9 cellular contexts compared by ENCODE assay signal in genomic region chr2:201148434-201148833, GRCh38. TPM values are rescaled to one million over a fixed set of nuclear protein-coding genes. Genes with fewer than 3 reads are reported as not detected.
DNase-seq lines count a peak whose midpoint lies in the region; ATAC-seq, FAIRE-seq and TF ChIP-seq lines count a peak whose summit lies in the region.
"Had no signal": no experiment of that assay in that cellular context is flagged by ENCODE, and none has a peak within 500 bp of the region (broad histone marks: within the 10 kb centered on the region; RNA-seq: fewer than 3 reads in every experiment).

No MANE protein-coding gene starts in this region.

- peaks cover 8% of the 10 kb centered on the region; the same call in 1 of the 2 replicates for H3K79me2 ChIP-seq in MM.1S (ENCODE audit: low read length)
- peaks cover 25% of the 10 kb centered on the region for H3K79me2 ChIP-seq in endothelial cell of umbilical vein (ENCODE audit: control insufficient read depth, insufficient read depth, low read length)

- H3K4me1 ChIP-seq in MM.1S (ENCODE audit: low read length) (peaks cover 9% of the 10 kb centered on the region; the same call in 1 of the 2 replicates), endothelial cell of umbilical vein (ENCODE audit: control insufficient read depth, extremely low read depth, insufficient read depth, low read length) (peaks cover 49% of the 10 kb centered on the region)

- H3K9me3 Mint-ChIP-seq in CD4-positive, alpha-beta T cell, result no peaks in the 10 kb centered on the region
- no peaks in the 10 kb centered on the region for H3K9me3 Mint-ChIP-seq in osteocyte (ENCODE audit: unreplicated experiment)

- dilution Hi-C loops in endothelial cell of umbilical vein (cut with MboI; ENCODE audit: extremely low pct_ligation_motif_present, low sequenced_read_pairs), result no loop called here

- no peaks in the 10 kb centered on the region for H3K27me3 ChIP-seq in CD4-positive, alpha-beta T cell (ENCODE audit: control insufficient read depth, insufficient read depth, low read length)
- H3K27me3 ChIP-seq in MM.1S (replicated peaks; ENCODE audit: insufficient read depth, low read length) (no peaks in the 10 kb centered on the region), endothelial cell of umbilical vein (ENCODE audit: control insufficient read depth in 2 of 2, insufficient read depth in 2 of 2, low read length in 2 of 2) (no peaks in the 10 kb centered on the region)

- no peak for TF ChIP-seq POLR2A in endothelial cell of umbilical vein (IDR thresholded peaks at IDR 0.05; ENCODE audit: low read depth, low read length)

- H3K9me3 ChIP-seq in CD4-positive, alpha-beta T cell (ENCODE audit: control insufficient read depth, low read length), result no peaks in the 10 kb centered on the region
- H3K9me3 ChIP-seq in MM.1S (replicated peaks; ENCODE audit: insufficient read depth, low read length) (no peaks in the 10 kb centered on the region), endothelial cell of umbilical vein (replicated peaks; ENCODE audit: control insufficient read depth, insufficient read depth, low read length) (no peaks in the 10 kb centered on the region)

- no peak for ATAC-seq in CD4-positive, alpha-beta T cell (ENCODE audit: poor library complexity)
- no peak for ATAC-seq in GM19324 (IDR thresholded peaks at IDR 0.05; ENCODE audit: low FRiP score, unreplicated experiment)
- ATAC-seq in HG02884 (IDR thresholded peaks at IDR 0.05; ENCODE audit: unreplicated experiment), result no peak

- CTCF ChIA-PET in CD4-positive, alpha-beta T cell (lab: Charles Lee), result interaction anchor here (1.6 to 2.3 kb wide), 3 partner anchors 10 to 84 kb away, joined by 5 to 11 read pairs (median 8); no protein-coding TSS in a partner anchor
- CTCF ChIA-PET in endothelial cell of umbilical vein (lab: Charles Lee), result interaction anchor here (0.8 to 5.5 kb wide), 6 partner anchors 10 to 243 kb away, joined by 3 to 50 read pairs (median 6); partner anchors contain the start of gene CFLAR

- intact Hi-C loops in CD4-positive, alpha-beta T cell (cut with DNase I, micrococcal nuclease), result no loop called here
- intact Hi-C loops in endothelial cell of umbilical vein (cut with micrococcal nuclease), result no loop called here

- no peak overlapping the region for H3K4me3 ChIP-seq in MM.1S (ENCODE audit: low read length)
- H3K4me3 ChIP-seq in endothelial cell of umbilical vein (replicated peaks in 1 of 3; ENCODE audit: insufficient read depth in 1 of 3, low read depth in 1 of 3, low read length in 3 of 3), result no peak overlapping the region

- no peaks in the 10 kb centered on the region for H3K36me3 ChIP-seq in MM.1S (replicated peaks; ENCODE audit: insufficient read depth, low read length)
- peaks cover 11 to 24% of the 10 kb centered on the region in 2 experiments for H3K36me3 ChIP-seq in endothelial cell of umbilical vein (ENCODE audit: control insufficient read depth in 2 of 2, extremely low read depth in 1 of 2, insufficient read depth in 2 of 2, low read length in 2 of 2)

- no peak for FAIRE-seq in endothelial cell of umbilical vein (lab: Jason Lieb, UNC)

- POLR2A ChIA-PET in CD4-positive, alpha-beta T cell (lab: Charles Lee), result interaction anchor here (1.0 to 3.9 kb wide), 3 partner anchors 10 to 31 kb away, joined by 5 to 19 read pairs (median 5); partner anchors contain the start of gene CFLAR
- POLR2A ChIA-PET in endothelial cell of umbilical vein (lab: Charles Lee), result interaction anchor here (0.8 to 0.9 kb wide), 2 partner anchors 10 to 32 kb away, joined by 5 read pairs; no protein-coding TSS in a partner anchor

- BruUV-seq in endothelial cell of umbilical vein (replicated peaks; lab: Mats Ljungman, UMichigan), result no TSS peak

- H3K4me3 Mint-ChIP-seq in CD4-positive, alpha-beta T cell, result no peak overlapping the region
- no peak overlapping the region for H3K4me3 Mint-ChIP-seq in osteocyte (ENCODE audit: unreplicated experiment)

- H3K9me2 ChIP-seq in MM.1S (replicated peaks; ENCODE audit: insufficient read depth, low read length), result no peaks in the 10 kb centered on the region

- DNase-seq in CD4-positive, alpha-beta T cell, result no peak
- DNase-seq in MM.1S (peak; percentile 18), endothelial cell of umbilical vein (ENCODE audit: low read depth, low spot score) (no peak), osteocyte (ENCODE audit: extremely low spot score, unreplicated experiment) (no peak), middle frontal gyrus (ENCODE audit: extremely low spot score, low spot score) (no peak), kidney tubule cell (ENCODE audit: low spot score) (no peak)
- DNase-seq: Kasumi-1 had no signal

- H3K27me3 Mint-ChIP-seq in CD4-positive, alpha-beta T cell, result no peaks in the 10 kb centered on the region
- no peaks in the 10 kb centered on the region for H3K27me3 Mint-ChIP-seq in osteocyte (ENCODE audit: unreplicated experiment)

- H3K27ac Mint-ChIP-seq in CD4-positive, alpha-beta T cell, result peak overlapping the region; percentile 57
- H3K27ac Mint-ChIP-seq in osteocyte (ENCODE audit: unreplicated experiment), result peak overlapping the region; percentile 98

- no peak for TF ChIP-seq CTCF in CD4-positive, alpha-beta T cell (IDR thresholded peaks at IDR 0.05)
- TF ChIP-seq CTCF in MM.1S (IDR thresholded peaks at IDR 0.05; ENCODE audit: low read length), result no peak
- TF ChIP-seq CTCF in endothelial cell of umbilical vein (IDR thresholded peaks at IDR 0.05; ENCODE audit: extremely low read depth in 1 of 2, insufficient read depth in 1 of 2, low read depth in 1 of 2, low read length in 2 of 2), result no peak
- no peak for TF ChIP-seq CTCF in osteocyte (IDR thresholded peaks at IDR 0.05)

- H2AFZ ChIP-seq in MM.1S (ENCODE audit: low read length), result no peak overlapping the region
- H2AFZ ChIP-seq in endothelial cell of umbilical vein (ENCODE audit: low read depth, low read length), result no peak overlapping the region

- H3F3A ChIP-seq in MM.1S (ENCODE audit: insufficient read depth, low read length), result 0 out of 2 replicates have a peak, but pooled peaks cover 4% of the 10 kb centered on the region

- H3K9ac ChIP-seq in MM.1S (ENCODE audit: low read length), result no peak overlapping the region
- peak overlapping the region; percentile 61 for H3K9ac ChIP-seq in endothelial cell of umbilical vein (replicated peaks; ENCODE audit: extremely low read depth, insufficient read depth, low read length)

- H4K20me1 ChIP-seq in MM.1S (ENCODE audit: insufficient read depth, low read length) (no peaks in the 10 kb centered on the region), endothelial cell of umbilical vein (replicated peaks; ENCODE audit: control insufficient read depth, extremely low read depth, insufficient read depth, low read length) (no peaks in the 10 kb centered on the region)

- H3K36me3 Mint-ChIP-seq in CD4-positive, alpha-beta T cell (ENCODE audit: low read depth), result peaks cover 80% of the 10 kb centered on the region
- peaks cover 9% of the 10 kb centered on the region for H3K36me3 Mint-ChIP-seq in osteocyte (ENCODE audit: unreplicated experiment)

- no peak overlapping the region for H3K4me2 ChIP-seq in MM.1S (ENCODE audit: low read depth, low read length)
- peak overlapping the region; percentile 26 for H3K4me2 ChIP-seq in endothelial cell of umbilical vein (ENCODE audit: insufficient read depth, low read length)

- no peak overlapping the region for H3K27ac ChIP-seq in CD4-positive, alpha-beta T cell (ENCODE audit: low read depth, low read length)
- H3K27ac ChIP-seq in MM.1S (ENCODE audit: low read length), result peak overlapping the region; percentile 4; the same call in 1 of the 2 replicates
- peak overlapping the region; percentile 77 for H3K27ac ChIP-seq in endothelial cell of umbilical vein (ENCODE audit: insufficient read depth, low read depth, low read length)

- H3K4me1 Mint-ChIP-seq in CD4-positive, alpha-beta T cell (ENCODE audit: low read depth), result peaks cover 42% of the 10 kb centered on the region
- peaks cover 37% of the 10 kb centered on the region for H3K4me1 Mint-ChIP-seq in osteocyte (ENCODE audit: unreplicated experiment)

- no peaks in the 10 kb centered on the region for H3K9me1 ChIP-seq in endothelial cell of umbilical vein (replicated peaks; ENCODE audit: control insufficient read depth, extremely low read depth, insufficient read depth, low read length)

TF ChIP-seq in endothelial cell of umbilical vein, 7 proteins besides CTCF, POLR2A, EP300 and RAD21:
- TF ChIP-seq MYC (IDR thresholded peaks at IDR 0.05; ENCODE audit: low read depth, low read length), result no peak
- no peak for TF ChIP-seq EZH2 (IDR thresholded peaks at IDR 0.05; ENCODE audit: borderline replicate concordance, low read depth, low read length, severe bottlenecking)
- TF ChIP-seq JUN (IDR thresholded peaks at IDR 0.05; ENCODE audit: borderline replicate concordance, insufficient read depth, insufficient read length, low read depth), result no peak
- TF ChIP-seq POLR2AphosphoS5 (IDR thresholded peaks at IDR 0.05; ENCODE audit: insufficient read depth, low read depth, low read length), result no peak
- TF ChIP-seq MAX (IDR thresholded peaks at IDR 0.05; ENCODE audit: insufficient read depth, insufficient read length), result no peak

RNA-seq across cellular contexts. Expression of gene CFLAR, which starts 32.5 kb away (rescaled TPM):
- 100 to 1,000 TPM; 178 to 181 TPM for total RNA-seq in CD4-positive, alpha-beta T cell
- total RNA-seq in endothelial cell of umbilical vein (222 and 260 TPM in 2 replicates), osteocyte (45.8 and 48.1 TPM in 2 replicates)
- 85.5 and 104 TPM in 2 replicates for polyA plus RNA-seq in endothelial cell of umbilical vein
- polyA plus RNA-seq in endothelial cell of umbilical vein (2011; cell fraction: cytosol; rRNA removed), result 88.8 and 91.9 TPM in 2 replicates
- polyA plus RNA-seq in endothelial cell of umbilical vein (2011; cell fraction: nucleus; rRNA removed), result 323 and 358 TPM in 2 replicates
- polyA plus RNA-seq in endothelial cell of umbilical vein (2012), result 177 and 182 TPM in 2 replicates
- 353 and 362 TPM in 2 replicates for polyA minus RNA-seq in endothelial cell of umbilical vein
- 5.4 TPM for polyA minus RNA-seq in endothelial cell of umbilical vein (2011; cell fraction: cytosol; rRNA and poly(A)+ RNA removed)
- polyA minus RNA-seq in endothelial cell of umbilical vein (2011; cell fraction: nucleus; rRNA and poly(A)+ RNA removed), result 427 and 521 TPM in 2 replicates

RNA-seq across cellular contexts. Expression of gene CASP10, which starts 34.5 kb away (rescaled TPM):
- total RNA-seq in CD4-positive, alpha-beta T cell, result 10 to 100 TPM; 12.6 to 13.7 TPM
- 31.1 and 37.6 TPM in 2 replicates for total RNA-seq in endothelial cell of umbilical vein
- 15.7 and 16.4 TPM in 2 replicates for polyA plus RNA-seq in endothelial cell of umbilical vein
- 12.2 and 15.1 TPM in 2 replicates for polyA plus RNA-seq in endothelial cell of umbilical vein (2011; cell fraction: cytosol; rRNA removed)
- 37.5 and 37.8 TPM in 2 replicates for polyA plus RNA-seq in endothelial cell of umbilical vein (2011; cell fraction: nucleus; rRNA removed)
- polyA plus RNA-seq in endothelial cell of umbilical vein (2012), result 13.6 and 15.2 TPM in 2 replicates
- polyA minus RNA-seq in endothelial cell of umbilical vein, result 41.1 and 46.4 TPM in 2 replicates
- polyA minus RNA-seq in endothelial cell of umbilical vein (2011; cell fraction: cytosol; rRNA and poly(A)+ RNA removed), result 2.8 TPM
- 26.4 and 37.2 TPM in 2 replicates for polyA minus RNA-seq in endothelial cell of umbilical vein (2011; cell fraction: nucleus; rRNA and poly(A)+ RNA removed)
- 0.35 TPM in 1 of 2 replicates, not detected in the other for total RNA-seq in osteocyte

Comparison
In these comparisons a context has a peak if more than half of its experiments do, and no peak if none do; other contexts are left out.
1. RNA of gene CASP10, which starts 34.5 kb away (total RNA-seq): 31.1 to 37.6 TPM in endothelial cell of umbilical vein and 12.6 to 13.7 TPM in CD4-positive, alpha-beta T cell; 0.35 TPM in osteocyte; every median in the first group is over 10 times any median in the second.